In the genomic region with DNA sequence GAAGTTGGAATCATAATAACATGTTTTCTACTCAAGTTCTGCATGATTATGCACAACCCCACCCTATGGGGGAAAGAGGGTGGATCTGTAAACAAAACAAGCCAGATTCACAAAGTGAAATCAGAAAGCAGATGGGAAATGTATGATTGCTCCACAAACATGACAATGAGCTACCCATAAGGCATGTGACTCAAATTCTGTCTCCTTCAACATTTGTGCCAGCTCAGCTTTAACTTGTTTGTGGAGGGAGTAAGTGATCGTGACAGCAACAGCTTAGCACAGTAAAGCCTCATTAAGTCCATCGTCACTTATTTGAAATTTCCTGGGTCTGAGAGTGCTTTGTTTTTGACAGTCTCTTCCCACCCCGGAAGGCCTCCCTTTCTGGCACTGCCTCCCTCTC, we compare ENCODE assay signal across 23 cellular contexts.
DNase-seq lines count a peak whose midpoint lies in the region; TF ChIP-seq lines count a peak whose summit lies in the region.
"Had no signal": no experiment of that assay in that cellular context is flagged by ENCODE, and none has a peak within 500 bp of the region (broad histone marks: within the 10 kb centered on the region; RNA-seq: fewer than 3 reads in every experiment).

No MANE protein-coding gene starts in this region.

- no peaks in the 10 kb centered on the region for H3K4me1 ChIP-seq in effector memory CD4-positive, alpha-beta T cell (ENCODE audit: control insufficient read depth, insufficient read depth, low read length, poor library complexity, severe bottlenecking)
- H3K4me1 ChIP-seq in tibial artery, result no peaks in the 10 kb centered on the region
- H3K4me1 ChIP-seq: SJSA1 had no signal

- TF ChIP-seq CTCF in epithelial cell of esophagus (IDR thresholded peaks at IDR 0.05; ENCODE audit: insufficient read depth, low read depth, low read length, missing control alignments) (no peak), brain microvascular endothelial cell (IDR thresholded peaks at IDR 0.05; ENCODE audit: low read depth, low read length, missing control alignments) (no peak), tibial artery (IDR thresholded peaks at IDR 0.05) (no peak)

- peak; percentile 50 for DNase-seq in Ammon's horn (ENCODE audit: low spot score)
- DNase-seq in NCI-H1694 treated with DMSO at 0.1 percent for 48 hours (lab: John Stamatoyannopoulos, UW), result peak; percentile 82
- DNase-seq in epithelial cell of esophagus (ENCODE audit: low read depth), result peak; percentile 4
- DNase-seq in putamen (ENCODE audit: low spot score), result peak; percentile 1
- DNase-seq in HuH-7.5 (ENCODE audit: low spot score), result no peak
- no peak for DNase-seq in effector memory CD4-positive, alpha-beta T cell
- no peak for DNase-seq in brain microvascular endothelial cell
- no peak for DNase-seq in tibial artery
- DNase-seq: activated B cell treated with CpG ODN at 0.5 μM for 24 hours; activated CD8-positive, alpha-beta memory T cell treated with anti-CD3 and anti-CD28 coated beads, Interleukin-2, amount 50 U/mL, for 4 hours; aorta; CD4-positive, CD25-positive, alpha-beta regulatory T cell; cortex of kidney; EL; HFFc6; midbrain; natural killer cell; NCI-H1436; NCI-H526 treated with DMSO at 0.1 percent for 48 hours; T-cell had no signal

- H3K4me3 ChIP-seq in epithelial cell of esophagus (ENCODE audit: low read length) (no peak overlapping the region), brain microvascular endothelial cell (ENCODE audit: low read depth, low read length) (no peak overlapping the region), tibial artery (no peak overlapping the region)
- no peak overlapping the region for H3K4me3 ChIP-seq in effector memory CD4-positive, alpha-beta T cell (ENCODE audit: insufficient read depth, low read depth, low read length, poor library complexity, severe bottlenecking)
- H3K4me3 ChIP-seq: cardiac muscle cell, SJSA1, skin epidermis had no signal

- intact Hi-C loops in tibial artery (cut with DNase I; ENCODE audit: low total_unique reads), result no loop called here

- no peak overlapping the region for H3K27ac ChIP-seq in effector memory CD4-positive, alpha-beta T cell (ENCODE audit: insufficient read depth, low read length, poor library complexity, severe bottlenecking)
- H3K27ac ChIP-seq in brain microvascular endothelial cell (no peak overlapping the region), tibial artery (no peak overlapping the region)
- H3K27ac ChIP-seq: cardiac muscle cell, SJSA1 had no signal

- no peaks in the 10 kb centered on the region for H3K36me3 ChIP-seq in effector memory CD4-positive, alpha-beta T cell (ENCODE audit: control insufficient read depth, insufficient read depth, low read length)
- H3K36me3 ChIP-seq in brain microvascular endothelial cell (replicated peaks) (no peaks in the 10 kb centered on the region), tibial artery (no peaks in the 10 kb centered on the region)
- H3K36me3 ChIP-seq: cardiac muscle cell, SJSA1 had no signal

- in situ Hi-C loops in brain microvascular endothelial cell (cut with HindIII; ENCODE audit: low pct_ligation_motif_present, low sequenced_read_pairs), result no loop called here

- no peaks in the 10 kb centered on the region for H3K27me3 ChIP-seq in effector memory CD4-positive, alpha-beta T cell (replicated peaks; ENCODE audit: control insufficient read depth, insufficient read depth, low read length, poor library complexity, severe bottlenecking)
- H3K27me3 ChIP-seq in brain microvascular endothelial cell (replicated peaks), result no peaks in the 10 kb centered on the region
- no peaks in the 10 kb centered on the region for H3K27me3 ChIP-seq in tibial artery
- H3K27me3 ChIP-seq: cardiac muscle cell had no signal

- H3K9me3 ChIP-seq in effector memory CD4-positive, alpha-beta T cell (ENCODE audit: control insufficient read depth, low read length), result no peaks in the 10 kb centered on the region
- no peaks in the 10 kb centered on the region for H3K9me3 ChIP-seq in tibial artery
- H3K9me3 ChIP-seq: SJSA1 had no signal

Comparison
In these comparisons a context has a peak if more than half of its experiments do, and no peak if none do; other contexts are left out.
1. DNase-seq: peak in Ammon's horn (single experiment), NCI-H1694 treated with DMSO at 0.1 percent for 48 hours (single experiment), epithelial cell of esophagus (single experiment) and putamen (single experiment); none in HuH-7.5 (single experiment), effector memory CD4-positive, alpha-beta T cell (0 of 3), brain microvascular endothelial cell (single experiment) and tibial artery (0 of 2).